In genomic region chr19:38990949-38991697, GRCh38 we compare ENCODE assay signal across 24 cellular contexts. TPM values are rescaled to one million over a fixed set of nuclear protein-coding genes. Genes with fewer than 3 reads are reported as not detected.
DNase-seq lines count a peak whose midpoint lies in the region; ATAC-seq and TF ChIP-seq lines count a peak whose summit lies in the region.
"Had no signal": no experiment of that assay in that cellular context is flagged by ENCODE, and none has a peak within 500 bp of the region (broad histone marks: within the 10 kb centered on the region; RNA-seq: fewer than 3 reads in every experiment).

No MANE protein-coding gene starts in this region.

- no peaks in the 10 kb centered on the region for H3K4me1 ChIP-seq in lower lobe of right lung
- H3K4me1 ChIP-seq: HAP-1, left ventricle myocardium inferior, upper lobe of right lung had no signal

- TF ChIP-seq CTCF in lower lobe of right lung (IDR thresholded peaks at IDR 0.05) = no peak

- in situ Hi-C loops in ACHN (cut with HindIII; ENCODE audit: low pct_ligation_motif_present, low pct_unique_long_range_greater_than_20kb, low sequenced_read_pairs) = no loop called here

- intact Hi-C loops in lower lobe of right lung (cut with DNase I) = no loop called here

- H3K9me3 ChIP-seq in lower lobe of right lung = no peaks in the 10 kb centered on the region
- H3K9me3 ChIP-seq: HAP-1, ovary, upper lobe of right lung had no signal

- ATAC-seq in lower lobe of right lung = no peak
- ATAC-seq: activated CD8-positive, alpha-beta T cell treated with anti-CD3 and anti-CD28 coated beads for 36 hours; activated naive CD4-positive, alpha-beta T cell treated with anti-CD3 and anti-CD28 coated beads, Interleukin-2, amount 50 U/mL, for 72 hours; activated T-cell treated with anti-CD3 and anti-CD28 coated beads, Interleukin-2, amount 50 U/mL, for 4 hours; CD8-positive, alpha-beta T cell; Right ventricle myocardium inferior; upper lobe of right lung had no signal

- peaks cover 12% of the 10 kb centered on the region for H3K27me3 ChIP-seq in lower lobe of right lung (ENCODE audit: low read depth)
- H3K27me3 ChIP-seq: ovary, upper lobe of right lung had no signal

- peak; percentile 19 for DNase-seq in ACHN
- DNase-seq in HCEC 1CT = peak; percentile 16
- DNase-seq in T1000 (lab: John Stamatoyannopoulos, UW) = peak; percentile 27
- DNase-seq in lower lobe of right lung = peak; percentile 45
- DNase-seq in NCI-H2081 (lab: John Stamatoyannopoulos, UW) = no peak
- no peak for DNase-seq in activated gamma-delta T cell (lab: John Stamatoyannopoulos, UW)
- no peak for DNase-seq in KG1 (lab: John Stamatoyannopoulos, UW)
- no peak for DNase-seq in NK-92 (lab: John Stamatoyannopoulos, UW; ENCODE audit: unreplicated experiment)
- DNase-seq: activated CD4-positive, CD25-positive, alpha-beta regulatory T cell; activated CD8-positive, alpha-beta T cell treated with anti-CD3 and anti-CD28 coated beads for 36 hours; activated T-cell treated with anti-CD3 and anti-CD28 coated beads, Interleukin-2, amount 50 U/mL, for 4 hours; CD8-positive, alpha-beta T cell; dermis blood vessel endothelial cell; DND-41; left ventricle myocardium inferior; MV-4-11; NCI-H187; NCI-H446; ovary; stimulated activated CD4-positive, alpha-beta T cell treated with anti-CD3 and anti-CD28 coated beads, Interleukin-4, amount 100 ng/mL, for 1 hour; upper lobe of right lung had no signal

- H3K36me3 ChIP-seq in lower lobe of right lung = no peaks in the 10 kb centered on the region
- H3K36me3 ChIP-seq: HAP-1, left ventricle myocardium inferior, ovary, upper lobe of right lung had no signal

- no peak overlapping the region for H3K27ac ChIP-seq in lower lobe of right lung
- H3K27ac ChIP-seq: left ventricle myocardium inferior, ovary, upper lobe of right lung had no signal

- H3K4me3 ChIP-seq in lower lobe of right lung = no peak overlapping the region
- H3K4me3 ChIP-seq: HAP-1, left ventricle myocardium inferior, ovary, upper lobe of right lung had no signal

RNA-seq across cellular contexts. Expression of gene FBXO17, which starts 15.6 kb away (rescaled TPM):
- total RNA-seq in lower lobe of right lung = 10.5 TPM
- total RNA-seq: activated CD8-positive, alpha-beta T cell treated with anti-CD3 and anti-CD28 coated beads for 36 hours; CD8-positive, alpha-beta T cell had no signal

RNA-seq across cellular contexts. Expression of gene FBXO27, which starts 41.2 kb away (rescaled TPM):
- total RNA-seq in lower lobe of right lung = 6.4 TPM
- total RNA-seq: CD8-positive, alpha-beta T cell had no signal

Comparison
In these comparisons a context has a peak if more than half of its experiments do, and no peak if none do; other contexts are left out.
1. DNase-seq: peak in ACHN (single experiment), HCEC 1CT (single experiment), T1000 (single experiment) and lower lobe of right lung (single experiment); none in NCI-H2081 (0 of 2), activated gamma-delta T cell (single experiment), KG1 (single experiment) and NK-92 (single experiment).